ENCODE assay signal across 8 cellular contexts in genomic region chr3:48564022-48564421, GRCh38.
DNase-seq lines count a peak whose midpoint lies in the region; ATAC-seq and TF ChIP-seq lines count a peak whose summit lies in the region.
"Had no signal": no experiment of that assay in that cellular context is flagged by ENCODE, and none has a peak within 500 bp of the region (broad histone marks: within the 10 kb centered on the region; RNA-seq: fewer than 3 reads in every experiment).

No MANE protein-coding gene starts in this region.

- DNase-seq in SW 1271 (lab: John Stamatoyannopoulos, UW) (peak; percentile 12 to 60), fibroblast of peridontal ligament (ENCODE audit: extremely low read depth) (peak; percentile 48), DMS79 (lab: John Stamatoyannopoulos, UW) (no peak)
- peak; percentile 12 for DNase-seq in stimulated activated CD8-positive, alpha-beta memory T cell treated with anti-CD3 and anti-CD28 coated beads, Interleukin-12 subunit alpha, Interleukin-12 subunit beta, amount 100 ng/mL, for 1 hour (ENCODE audit: low read depth)
- no peak for DNase-seq in stimulated activated CD4-positive, alpha-beta T cell treated with anti-CD3 and anti-CD28 coated beads, Interleukin-12 subunit alpha, Interleukin-12 subunit beta, amount 100 ng/mL, for 4 hours

- CTCF ChIA-PET in HEK293 (lab: Yijun Ruan, JAX): interaction anchor here (1.2 kb wide), 1 partner anchor 128 kb away, joined by 5 read pairs; no protein-coding TSS in a partner anchor

- H3K4me1 ChIP-seq in HEK293 (ENCODE audit: control insufficient read depth, insufficient read depth, low read length): no peaks in the 10 kb centered on the region

- no peak overlapping the region for H3K4me3 ChIP-seq in HEK293 (ENCODE audit: low read depth, low read length)

- no peak for TF ChIP-seq CTCF in HEK293 (tag by site-specific recombination; IDR thresholded peaks at IDR 0.05)

- no peaks in the 10 kb centered on the region for H3K9me3 ChIP-seq in HEK293 (ENCODE audit: control insufficient read depth, insufficient read depth, low read depth, low read length)

- H3K27ac ChIP-seq in HEK293 (ENCODE audit: extremely low read depth, low read depth, low read length): no peak overlapping the region

- no peak for ATAC-seq in HG02970 (IDR thresholded peaks at IDR 0.05; ENCODE audit: low FRiP score, unreplicated experiment)
- ATAC-seq: left colon had no signal

- POLR2A ChIA-PET in HEK293 (lab: Yijun Ruan, JAX): interaction anchor here (0.6 kb wide), 1 partner anchor 1457 kb away, joined by 3 read pairs; no protein-coding TSS in a partner anchor

- H3K36me3 ChIP-seq in HEK293 (ENCODE audit: control insufficient read depth in 2 of 2, insufficient read depth in 1 of 2, low read length in 2 of 2): no peaks in the 10 kb centered on the region

TF ChIP-seq in HEK293, 187 proteins besides CTCF, POLR2A, EP300 and RAD21 (continues in another document):
- TF ChIP-seq ZSCAN23 (tag by site-specific recombination; IDR thresholded peaks at IDR 0.05) (no peak), PBX3 (CRISPR knock-in tag; IDR thresholded peaks at IDR 0.05) (no peak), GLIS1 (tag by site-specific recombination; IDR thresholded peaks at IDR 0.05) (peak; percentile 31; the same call in 1 of the 2 replicates), ZNF133 (tag by site-specific recombination; IDR thresholded peaks at IDR 0.05) (no peak), ZNF692 (tag by site-specific recombination; IDR thresholded peaks at IDR 0.05) (no peak), ZSCAN18 (tag by site-specific recombination; IDR thresholded peaks at IDR 0.05) (no peak), KLF16 (tag by site-specific recombination; IDR thresholded peaks at IDR 0.05) (no peak), ZBTB26 (tag by site-specific recombination; optimal IDR thresholded peaks at IDR 0.05) (no peak), ZNF544 (tag by site-specific recombination; IDR thresholded peaks at IDR 0.05) (no peak), ZNF626 (tag by site-specific recombination; IDR thresholded peaks at IDR 0.05) (no peak), YY1 (tag by site-specific recombination; IDR thresholded peaks at IDR 0.05) (no peak), ZNF174 (tag by site-specific recombination; IDR thresholded peaks at IDR 0.05) (no peak), PRDM10 (tag by site-specific recombination; IDR thresholded peaks at IDR 0.05) (0 out of 2 replicates have a peak, but pooled peaks have one; percentile 45), ZNF521 (tag by site-specific recombination; IDR thresholded peaks at IDR 0.05) (no peak), OVOL3 (tag by site-specific recombination; IDR thresholded peaks at IDR 0.05) (no peak), KLF7 (tag by site-specific recombination; IDR thresholded peaks at IDR 0.05; ENCODE audit: borderline replicate concordance) (no peak), ZNF785 (tag by site-specific recombination; IDR thresholded peaks at IDR 0.05) (no peak), EGR2 (tag by site-specific recombination; IDR thresholded peaks at IDR 0.05; ENCODE audit: low read depth) (0 out of 2 replicates have a peak, but pooled peaks have one; percentile 25), BCL6B (tag by site-specific recombination; IDR thresholded peaks at IDR 0.05) (no peak), SETDB1 (IDR thresholded peaks at IDR 0.05; ENCODE audit: insufficient read length, low read length) (no peak), ZNF658 (tag by site-specific recombination; IDR thresholded peaks at IDR 0.05) (no peak), ZNF654 (tag by site-specific recombination; IDR thresholded peaks at IDR 0.05; ENCODE audit: low read depth) (no peak), ZNF433 (tag by site-specific recombination; IDR thresholded peaks at IDR 0.05; ENCODE audit: low read depth) (no peak), ZNF777 (tag by site-specific recombination; IDR thresholded peaks at IDR 0.05; ENCODE audit: borderline replicate concordance) (no peak)

Comparison
In these comparisons a context has a peak if more than half of its experiments do, and no peak if none do; other contexts are left out.
1. DNase-seq: peak in SW 1271 (2 of 2), fibroblast of peridontal ligament (single experiment) and stimulated activated CD8-positive, alpha-beta memory T cell treated with anti-CD3 and anti-CD28 coated beads, Interleukin-12 subunit alpha, Interleukin-12 subunit beta, amount 100 ng/mL, for 1 hour (single experiment); none in DMS79 (single experiment) and stimulated activated CD4-positive, alpha-beta T cell treated with anti-CD3 and anti-CD28 coated beads, Interleukin-12 subunit alpha, Interleukin-12 subunit beta, amount 100 ng/mL, for 4 hours (single experiment).